In the genomic region with DNA sequence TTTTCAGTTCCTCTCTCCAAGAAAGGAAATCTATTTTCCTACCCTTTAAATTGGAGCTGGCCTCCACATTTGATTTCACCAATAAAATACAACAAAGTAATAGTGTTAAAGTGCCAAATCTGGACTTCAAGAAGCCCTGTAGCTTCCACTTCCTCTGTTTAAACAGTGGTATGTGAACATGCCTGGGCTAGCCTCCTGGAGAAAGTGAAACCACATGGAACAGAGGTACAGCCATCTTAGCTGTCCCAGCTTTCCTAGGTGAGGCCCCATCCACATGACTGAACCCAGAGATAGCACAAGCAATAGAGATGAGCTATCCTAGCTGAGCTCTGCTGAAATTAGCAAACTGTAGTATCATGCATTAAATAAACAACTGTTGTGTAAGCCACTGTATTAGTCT, we compare ENCODE assay signal across 24 cellular contexts.
DNase-seq lines count a peak whose midpoint lies in the region; ATAC-seq and TF ChIP-seq lines count a peak whose summit lies in the region.
"Had no signal": no experiment of that assay in that cellular context is flagged by ENCODE, and none has a peak within 500 bp of the region (broad histone marks: within the 10 kb centered on the region; RNA-seq: fewer than 3 reads in every experiment).

No MANE protein-coding gene starts in this region.

- no peak for TF ChIP-seq CTCF in RWPE1 (conservative IDR thresholded peaks at IDR 0.05; ENCODE audit: low read depth)

- DNase-seq in DMS53 (lab: John Stamatoyannopoulos, UW) = peak; percentile 40
- no peak for DNase-seq in DMS53 treated with DMSO at 0.1 percent for 48 hours (lab: John Stamatoyannopoulos, UW; ENCODE audit: unreplicated experiment)
- DNase-seq in RWPE1 (ENCODE audit: low spot score) = peak; percentile 0
- peak; percentile 17 for DNase-seq in kidney tubule cell (ENCODE audit: low spot score)
- DNase-seq in SIG-M5 treated with dmso at 0.1 percent for 504 hours (lab: John Stamatoyannopoulos, UW; ENCODE audit: unreplicated experiment) = no peak
- no peak for DNase-seq in HK-2 (ENCODE audit: unreplicated experiment)
- DNase-seq: activated CD4-positive, alpha-beta T cell treated with anti-CD3 and anti-CD28 coated beads, Interleukin-2, amount 10 ng/mL, durations not matched to agents 7 days and 5 days; aorta; CD8-positive, alpha-beta memory T cell; DMS153; GOT3; heart left ventricle; left colon; mesendoderm; NCI-H2107; NCI-H524 treated with DMSO at 0.1 percent for 48 hours; psoas muscle; stimulated activated CD4-positive, alpha-beta T cell treated with anti-CD3 and anti-CD28 coated beads, Interleukin-2, amount 100 ng/mL, for 24 hours; T-helper 9 cell; upper lobe of left lung had no signal

- CTCF ChIA-PET in RWPE1 (lab: Yijun Ruan, JAX) = no interaction called here

- POLR2A ChIA-PET in RWPE1 (lab: Yijun Ruan, JAX; ENCODE audit: low non-redundant PET) = no interaction called here

- no peak overlapping the region for H3K27ac ChIP-seq in RWPE1
- H3K27ac ChIP-seq: 22Rv1, heart left ventricle, psoas muscle, upper lobe of left lung had no signal

- ATAC-seq in HG02885 (IDR thresholded peaks at IDR 0.05; ENCODE audit: poor library complexity, unreplicated experiment) (peak; percentile 55), GM21381 (IDR thresholded peaks at IDR 0.05; ENCODE audit: unreplicated experiment) (no peak)
- ATAC-seq: heart left ventricle, left colon, psoas muscle, Right ventricle myocardium inferior had no signal

Comparison
In these comparisons a context has a peak if more than half of its experiments do, and no peak if none do; other contexts are left out.
1. DNase-seq: peak in DMS53 (single experiment), RWPE1 (single experiment) and kidney tubule cell (single experiment); none in DMS53 treated with DMSO at 0.1 percent for 48 hours (single experiment), SIG-M5 treated with dmso at 0.1 percent for 504 hours (single experiment) and HK-2 (single experiment).